ENCODE assay signal across 21 cellular contexts in genomic region chr12:113054948-113055486, GRCh38. TPM values are rescaled to one million over a fixed set of nuclear protein-coding genes. Genes with fewer than 3 reads are reported as not detected.
A peak's percentile ranks its signal among the peaks of the same experiment; 100 is the strongest.
DNase-seq lines count a peak whose midpoint lies in the region; TF ChIP-seq lines count a peak whose summit lies in the region.
"Had no signal": no experiment of that assay in that cellular context is flagged by ENCODE, and none has a peak within 500 bp of the region (broad histone marks: within the 10 kb centered on the region; RNA-seq: fewer than 3 reads in every experiment).

No MANE protein-coding gene starts in this region.

- TF ChIP-seq CTCF in GM20000 (IDR thresholded peaks at IDR 0.05; ENCODE audit: extremely low read depth, missing control alignments) (no peak), brain (conservative IDR thresholded peaks at IDR 0.05) (no peak), nephron (IDR thresholded peaks at IDR 0.05; ENCODE audit: unreplicated experiment in 3 of 3) (no peak)

- no peak for DNase-seq in CD4-positive, alpha-beta memory T cell
- DNase-seq in GM20000 (ENCODE audit: low spot score) = peak; percentile 29
- DNase-seq in T-helper 2 cell treated with Interferon-gamma antibody and Interleukin-4, amounts not matched to agents 5 μg/mL and 100 μg/mL, for 36 hours (ENCODE audit: low spot score) = no peak
- DNase-seq in NCI-H1417 (lab: John Stamatoyannopoulos, UW) = no peak
- no peak for DNase-seq in epidermal melanocyte (ENCODE audit: insufficient read length, low spot score)
- DNase-seq in cerebellar cortex (ENCODE audit: low spot score) = no peak
- DNase-seq: activated CD4-positive, alpha-beta T cell treated with anti-CD3 and anti-CD28 coated beads for 4 hours; activated gamma-delta T cell; caudate nucleus; gastrocnemius medialis; NCI-H1436 treated with DMSO at 0.1 percent for 48 hours; NCI-H524; stimulated activated CD4-positive, alpha-beta T cell treated with anti-CD3 and anti-CD28 coated beads, Interleukin-2, amount 100 ng/mL, for 24 hours; stimulated activated naive CD8-positive, alpha-beta T cell treated with anti-CD3 and anti-CD28 coated beads, Interleukin-15, Interleukin-2, amounts not matched to agents 100 U/mL and 50 U/mL, for 24 hours had no signal

- H3K9me3 Mint-ChIP-seq in CD4-positive, alpha-beta memory T cell = no peaks in the 10 kb centered on the region
- H3K9me3 Mint-ChIP-seq in brain (no peaks in the 10 kb centered on the region), nephron (peaks cover 3% of the 10 kb centered on the region)
- H3K9me3 Mint-ChIP-seq in T-helper 2 cell treated with Interferon-gamma antibody and Interleukin-4, amounts not matched to agents 5 μg/mL and 100 μg/mL, for 36 hours = no peaks in the 10 kb centered on the region

- CTCF ChIA-PET in CD4-positive, alpha-beta memory T cell (lab: Charles Lee; ENCODE audit: partially characterized antibody) = interaction anchor here (1.2 to 2.5 kb wide), 2 partner anchors 44 to 119 kb away, joined by 3 to 11 read pairs; no protein-coding TSS in a partner anchor

- peaks cover 12 to 41% (median 31%) of the 10 kb centered on the region in 4 donors for H3K4me1 Mint-ChIP-seq in CD4-positive, alpha-beta memory T cell
- H3K4me1 Mint-ChIP-seq in brain = peaks cover 8% of the 10 kb centered on the region
- H3K4me1 Mint-ChIP-seq in nephron = no peaks in the 10 kb centered on the region
- no peaks in the 10 kb centered on the region for H3K4me1 Mint-ChIP-seq in T-helper 2 cell treated with Interferon-gamma antibody and Interleukin-4, amounts not matched to agents 5 μg/mL and 100 μg/mL, for 36 hours (ENCODE audit: low read depth)

- H3K4me3 ChIP-seq in CD4-positive, alpha-beta memory T cell (ENCODE audit: low read length in 2 of 2) = no peak overlapping the region
- H3K4me3 ChIP-seq: gastrocnemius medialis, tibial nerve had no signal

- H3K27ac ChIP-seq in CD4-positive, alpha-beta memory T cell (ENCODE audit: low read depth, low read length) = no peak overlapping the region
- H3K27ac ChIP-seq: gastrocnemius medialis, neutrophil, tibial nerve had no signal

- no peaks in the 10 kb centered on the region for H3K36me3 Mint-ChIP-seq in CD4-positive, alpha-beta memory T cell
- no peaks in the 10 kb centered on the region for H3K36me3 Mint-ChIP-seq in brain
- H3K36me3 Mint-ChIP-seq in nephron (ENCODE audit: low read depth) = no peaks in the 10 kb centered on the region
- H3K36me3 Mint-ChIP-seq in T-helper 2 cell treated with Interferon-gamma antibody and Interleukin-4, amounts not matched to agents 5 μg/mL and 100 μg/mL, for 36 hours (ENCODE audit: low read depth) = no peaks in the 10 kb centered on the region

- H3K9me3 ChIP-seq in CD4-positive, alpha-beta memory T cell (ENCODE audit: control insufficient read depth in 1 of 2, low read length in 2 of 2) = no peaks in the 10 kb centered on the region
- H3K9me3 ChIP-seq: gastrocnemius medialis, neutrophil, tibial nerve had no signal

- POLR2A ChIA-PET in CD4-positive, alpha-beta memory T cell (lab: Charles Lee; ENCODE audit: partially characterized antibody) = no interaction called here

- no peaks in the 10 kb centered on the region for H3K36me3 ChIP-seq in CD4-positive, alpha-beta memory T cell (ENCODE audit: insufficient read depth, low read length)
- H3K36me3 ChIP-seq: gastrocnemius medialis, neutrophil, tibial nerve had no signal

- H3K27ac Mint-ChIP-seq in CD4-positive, alpha-beta memory T cell = peak overlapping the region in 3 of 7 donors; percentile 24 to 48 (median 25)
- peak overlapping the region in 2 of 5 experiments; percentile 9 to 33 for H3K27ac Mint-ChIP-seq in brain
- no peak overlapping the region for H3K27ac Mint-ChIP-seq in nephron
- no peak overlapping the region for H3K27ac Mint-ChIP-seq in T-helper 2 cell treated with Interferon-gamma antibody and Interleukin-4, amounts not matched to agents 5 μg/mL and 100 μg/mL, for 36 hours

- intact Hi-C loops in CD4-positive, alpha-beta memory T cell (cut with micrococcal nuclease) = no loop called here

- no peaks in the 10 kb centered on the region for H3K27me3 ChIP-seq in CD4-positive, alpha-beta memory T cell (ENCODE audit: insufficient read depth, low read length)

- H3K27me3 Mint-ChIP-seq in CD4-positive, alpha-beta memory T cell = no peaks in the 10 kb centered on the region
- H3K27me3 Mint-ChIP-seq in brain = peaks cover 37% of the 10 kb centered on the region
- peaks cover 52% of the 10 kb centered on the region for H3K27me3 Mint-ChIP-seq in nephron (ENCODE audit: low read depth)
- H3K27me3 Mint-ChIP-seq in T-helper 2 cell treated with Interferon-gamma antibody and Interleukin-4, amounts not matched to agents 5 μg/mL and 100 μg/mL, for 36 hours (ENCODE audit: low read depth) = peaks cover 22% of the 10 kb centered on the region

- peaks cover 40% of the 10 kb centered on the region for H3K4me1 ChIP-seq in CD4-positive, alpha-beta memory T cell (ENCODE audit: insufficient read depth, low read length)
- H3K4me1 ChIP-seq: gastrocnemius medialis had no signal

- peak overlapping the region; percentile 41 to 71 (median 60) for H3K4me3 Mint-ChIP-seq in CD4-positive, alpha-beta memory T cell
- H3K4me3 Mint-ChIP-seq in brain = peak overlapping the region; percentile 62 to 76 (median 67)
- H3K4me3 Mint-ChIP-seq in nephron = peak overlapping the region; percentile 67 to 72 (median 68)
- no peak overlapping the region for H3K4me3 Mint-ChIP-seq in T-helper 2 cell treated with Interferon-gamma antibody and Interleukin-4, amounts not matched to agents 5 μg/mL and 100 μg/mL, for 36 hours

RNA-seq across cellular contexts. Expression of gene DTX1, which starts 1.5 kb away (rescaled TPM):
- 1 to 10 TPM; 7.0 to 7.5 TPM for total RNA-seq in CD4-positive, alpha-beta memory T cell
- 1 to 10 TPM in 1 of 2 donors, under 1 TPM in 1; 0.30 to 4.1 TPM for polyA plus RNA-seq in CD4-positive, alpha-beta memory T cell
- 44.6 TPM for polyA plus RNA-seq in brain (ENCODE audit: insufficient read depth, low read depth, low replicate concordance)
- total RNA-seq: HepG2, MCF 10A, pulmonary artery endothelial cell had no signal
- polyA plus RNA-seq: HepG2 had no signal
